14 cellular contexts compared by ENCODE assay signal in the genomic region with DNA sequence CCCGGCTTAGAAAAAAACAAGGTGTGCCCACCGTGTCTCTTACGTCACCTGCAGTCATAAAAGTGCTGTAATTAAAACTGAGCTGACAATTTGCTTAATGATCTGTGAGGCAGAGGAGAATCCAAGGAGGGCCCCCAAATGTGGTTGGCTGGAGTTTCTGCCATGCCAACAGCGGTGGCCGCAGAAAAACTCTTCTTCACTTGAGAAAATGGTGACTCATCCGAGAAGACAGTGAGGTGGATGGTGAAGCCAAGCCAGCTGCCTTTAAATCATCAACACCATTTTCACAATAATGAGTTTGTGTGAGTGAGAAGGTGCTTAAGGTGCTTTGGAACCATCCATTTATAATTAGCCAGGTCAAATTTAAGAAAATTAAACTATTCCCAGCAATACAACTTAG.
DNase-seq lines count a peak whose midpoint lies in the region; FAIRE-seq and TF ChIP-seq lines count a peak whose summit lies in the region.
"Had no signal": no experiment of that assay in that cellular context is flagged by ENCODE, and none has a peak within 500 bp of the region (broad histone marks: within the 10 kb centered on the region; RNA-seq: fewer than 3 reads in every experiment).

No MANE protein-coding gene starts in this region.

- H2AFZ ChIP-seq in neuronal stem cell (ENCODE audit: low read length): no peak overlapping the region

- H2BK120ac ChIP-seq in neuronal stem cell (ENCODE audit: low read depth, low read length): no peak overlapping the region

- H4K8ac ChIP-seq in neuronal stem cell (ENCODE audit: low read depth, low read length): no peak overlapping the region

- no peak overlapping the region for H3K14ac ChIP-seq in neuronal stem cell (ENCODE audit: low read length)

- TF ChIP-seq CTCF in WERI-Rb-1 (IDR thresholded peaks at IDR 0.05; ENCODE audit: low read depth, low read length): no peak
- no peak for TF ChIP-seq CTCF in D721Med (IDR thresholded peaks at IDR 0.05; ENCODE audit: insufficient read depth, missing control alignments)

- no peak overlapping the region for H2BK15ac ChIP-seq in neuronal stem cell (ENCODE audit: low read length)

- DNase-seq in M059J (ENCODE audit: low read depth) (peak; percentile 17), SW480 (ENCODE audit: low spot score) (peak; percentile 13), neuronal stem cell (ENCODE audit: low spot score) (no peak), NCI-H1436 (lab: John Stamatoyannopoulos, UW) (no peak), WERI-Rb-1 (no peak), mucosa of gallbladder (ENCODE audit: low spot score) (no peak), D721Med (ENCODE audit: insufficient read length, low spot score) (no peak)
- DNase-seq: CD4-positive, alpha-beta memory T cell; DMS79 treated with DMSO at 0.1 percent for 48 hours; GF-D8; H9 had no signal

- H3K4me1 ChIP-seq in neuronal stem cell (ENCODE audit: control insufficient read depth in 2 of 2, insufficient read depth in 1 of 2, low read depth in 1 of 2, low read length in 2 of 2): peaks cover 0 to 10% of the 10 kb centered on the region in 2 donors
- H3K4me1 ChIP-seq: BLaER1 had no signal

- H2AK5ac ChIP-seq in neuronal stem cell (ENCODE audit: low read depth, low read length): no peak overlapping the region

- no peak overlapping the region for H3K4me2 ChIP-seq in neuronal stem cell (ENCODE audit: insufficient read depth, low read length, poor library complexity, severe bottlenecking)
- H3K4me2 ChIP-seq: BLaER1 had no signal

- no peak overlapping the region for H2BK5ac ChIP-seq in neuronal stem cell (ENCODE audit: low read length)

- no CpG with 5 or more reads among the region's 6 CpGs for WGBS in neuronal stem cell (ENCODE audit: extremely low coverage in 2 of 2, insufficient read length in 2 of 2, insufficient replicate concordance in 1 of 2), 2 donors

- H3K36me3 ChIP-seq in neuronal stem cell (replicated peaks in 1 of 2; ENCODE audit: control insufficient read depth in 2 of 2, insufficient read depth in 2 of 2, low read length in 2 of 2): no peaks in the 10 kb centered on the region
- H3K36me3 ChIP-seq in WERI-Rb-1: no peaks in the 10 kb centered on the region
- H3K36me3 ChIP-seq: BLaER1 had no signal

- no peak overlapping the region for H3K9ac ChIP-seq in neuronal stem cell (ENCODE audit: low read depth, low read length, poor library complexity)
- H3K9ac ChIP-seq: BLaER1 had no signal

- H3K9me3 ChIP-seq in neuronal stem cell (replicated peaks in 1 of 2; ENCODE audit: control insufficient read depth in 2 of 2, insufficient read depth in 1 of 2, low read depth in 1 of 2, low read length in 2 of 2): no peaks in the 10 kb centered on the region
- no peaks in the 10 kb centered on the region for H3K9me3 ChIP-seq in WERI-Rb-1 (ENCODE audit: severe bottlenecking)
- H3K9me3 ChIP-seq: BLaER1 had no signal

- no peak overlapping the region for H3K23ac ChIP-seq in neuronal stem cell (ENCODE audit: low read depth, low read length, poor library complexity)

- FAIRE-seq in D721Med (lab: Jason Lieb, UNC): no peak
- FAIRE-seq: A204.1, H1 had no signal

- H2BK12ac ChIP-seq in neuronal stem cell (ENCODE audit: low read length): no peak overlapping the region

- H3K79me1 ChIP-seq in neuronal stem cell (ENCODE audit: low read depth, low read length): no peaks in the 10 kb centered on the region

- no peak overlapping the region for H3K4me3 ChIP-seq in neuronal stem cell (ENCODE audit: low read length in 2 of 2)
- no peak overlapping the region for H3K4me3 ChIP-seq in WERI-Rb-1 (ENCODE audit: low read depth, low read length)
- H3K4me3 ChIP-seq: BLaER1 had no signal

- no peak overlapping the region for H3K4ac ChIP-seq in neuronal stem cell (ENCODE audit: low read length)

- no peak overlapping the region for H4K91ac ChIP-seq in neuronal stem cell (ENCODE audit: low read depth, low read length, poor library complexity)

- peak overlapping the region; percentile 38 for H3K18ac ChIP-seq in neuronal stem cell (ENCODE audit: low read length)

- H3K27ac ChIP-seq in neuronal stem cell (replicated peaks; ENCODE audit: low read length): no peak overlapping the region
- H3K27ac ChIP-seq in WERI-Rb-1: no peak overlapping the region
- H3K27ac ChIP-seq: BLaER1 had no signal

- H3K27me3 ChIP-seq in neuronal stem cell (ENCODE audit: control insufficient read depth in 3 of 3, insufficient read depth in 3 of 3, low read depth in 1 of 3, low read length in 3 of 3) (no peaks in the 10 kb centered on the region), WERI-Rb-1 (ENCODE audit: insufficient read depth, low read depth, severe bottlenecking) (no peaks in the 10 kb centered on the region)
- H3K27me3 ChIP-seq: BLaER1 had no signal

Comparison
In these comparisons a context has a peak if more than half of its experiments do, and no peak if none do; other contexts are left out.
1. DNase-seq: peak in M059J (single experiment) and SW480 (single experiment); none in neuronal stem cell (single experiment), NCI-H1436 (single experiment), WERI-Rb-1 (single experiment), mucosa of gallbladder (single experiment) and D721Med (single experiment).